In the genomic region with DNA sequence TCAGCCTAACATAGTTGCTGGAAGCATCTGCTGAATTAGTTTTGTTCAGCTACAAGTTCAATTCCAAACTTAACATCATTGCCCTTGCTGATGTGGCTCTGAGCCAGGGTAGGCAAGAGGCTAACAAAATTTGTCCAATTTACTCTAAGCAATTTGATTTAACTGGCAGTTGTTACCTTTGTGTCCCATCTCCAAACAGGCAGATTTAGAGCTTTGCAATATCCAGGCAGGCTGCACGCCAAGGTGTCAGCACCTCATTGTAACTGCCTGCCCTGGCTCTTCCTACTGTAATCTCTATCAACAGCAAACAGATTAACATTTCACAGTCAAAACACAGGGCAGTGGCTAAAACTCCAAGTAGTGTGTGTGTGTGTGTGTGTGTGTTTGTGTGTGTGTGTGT, we compare ENCODE assay signal across 31 cellular contexts.
"Had no signal": no experiment of that assay in that cellular context is flagged by ENCODE, and none has a peak within 500 bp of the region (broad histone marks: within the 10 kb centered on the region; RNA-seq: fewer than 3 reads in every experiment).

No MANE protein-coding gene starts in this region.

- H3K36me3 Mint-ChIP-seq: immature natural killer cell; memory B cell; natural killer cell; stimulated activated memory B cell treated with anti-CD40 and anti-IgM and Interleukin-4, amounts not matched to agents 10 μg/mL and 1 μg/mL and 100 μg/mL, for 72 hours; type B pancreatic cell had no signal

- H3K9me3 ChIP-seq: esophagus squamous epithelium, heart right ventricle, ovary, psoas muscle, spleen, testis, tibial artery had no signal

- FAIRE-seq: endometrium had no signal

- H3K36me3 ChIP-seq: esophagus squamous epithelium, heart right ventricle, ovary, spleen, tibial artery had no signal

- ATAC-seq: heart right ventricle; left colon; natural killer cell; psoas muscle; right cardiac atrium; stimulated activated memory B cell treated with anti-CD40 and anti-IgM and Interleukin-4, amounts not matched to agents 10 μg/mL and 1 μg/mL and 100 μg/mL, for 72 hours; stimulated activated naive CD8-positive, alpha-beta T cell treated with anti-CD3 and anti-CD28 coated beads, Interleukin-15, Interleukin-2, amounts not matched to agents 100 U/mL and 50 U/mL, for 24 hours had no signal

- DNase-seq: dermis blood vessel endothelial cell; effector memory CD4-positive, alpha-beta T cell; erythroblast; esophagus squamous epithelium; foreskin melanocyte; glutamatergic neuron; heart right ventricle; hippocampal formation; immature natural killer cell; islet precursor cell; kidney glomerular epithelial cell; left colon; natural killer cell; occipital lobe; ovary; posterior cingulate gyrus; psoas muscle; right cardiac atrium; spleen; stimulated activated CD4-positive, alpha-beta T cell treated with anti-CD3 and anti-CD28 coated beads, Interleukin-4, amount 100 ng/mL, for 4 hours; stimulated activated naive CD8-positive, alpha-beta T cell treated with anti-CD3 and anti-CD28 coated beads, Interleukin-15, Interleukin-2, amounts not matched to agents 100 U/mL and 50 U/mL, for 24 hours; substantia nigra; testis; tibial artery had no signal

- H3K27me3 Mint-ChIP-seq: memory B cell; stimulated activated memory B cell treated with anti-CD40 and anti-IgM and Interleukin-4, amounts not matched to agents 10 μg/mL and 1 μg/mL and 100 μg/mL, for 72 hours; type B pancreatic cell had no signal

- H3K9me3 Mint-ChIP-seq: memory B cell, type B pancreatic cell had no signal

- H3K4me3 ChIP-seq: coronary artery, esophagus squamous epithelium, heart right ventricle, lung, ovary, psoas muscle, skin epidermis, spleen, testis, tibial artery had no signal

- H3K27ac Mint-ChIP-seq: immature natural killer cell; memory B cell; natural killer cell; stimulated activated memory B cell treated with anti-CD40 and anti-IgM and Interleukin-4, amounts not matched to agents 10 μg/mL and 1 μg/mL and 100 μg/mL, for 72 hours; type B pancreatic cell had no signal

- H3K4me1 ChIP-seq: heart right ventricle, psoas muscle, spleen, testis, tibial artery had no signal

- H3K4me3 Mint-ChIP-seq: immature natural killer cell; memory B cell; natural killer cell; stimulated activated memory B cell treated with anti-CD40 and anti-IgM and Interleukin-4, amounts not matched to agents 10 μg/mL and 1 μg/mL and 100 μg/mL, for 72 hours; type B pancreatic cell had no signal

- H3K27ac ChIP-seq: coronary artery, esophagus squamous epithelium, heart right ventricle, ovary, psoas muscle, skin epidermis, spleen, testis, tibial artery had no signal

- H3K4me1 Mint-ChIP-seq: immature natural killer cell; memory B cell; natural killer cell; stimulated activated memory B cell treated with anti-CD40 and anti-IgM and Interleukin-4, amounts not matched to agents 10 μg/mL and 1 μg/mL and 100 μg/mL, for 72 hours had no signal

- H3K27me3 ChIP-seq: esophagus squamous epithelium, heart right ventricle, ovary, spleen, testis, tibial artery had no signal
